In the genomic region with DNA sequence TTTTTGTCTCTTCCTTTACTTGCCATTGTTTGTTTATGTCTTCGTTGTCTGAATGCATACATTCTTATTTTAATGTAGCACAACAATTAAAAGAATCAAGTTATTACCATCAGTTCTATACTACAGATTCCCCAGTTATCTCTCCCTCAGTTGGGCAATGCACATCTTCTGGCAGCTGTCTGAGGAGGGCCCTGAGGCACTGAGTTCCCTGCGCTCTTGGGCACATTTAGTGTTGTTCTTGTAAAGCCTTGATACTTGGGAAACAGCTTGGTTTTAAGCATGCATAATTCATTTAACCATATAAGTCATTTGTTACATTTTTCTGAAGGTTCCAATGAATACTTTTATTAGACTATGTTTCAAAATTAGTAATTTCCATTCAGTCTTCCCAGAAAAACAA, we compare ENCODE assay signal across 31 cellular contexts.
DNase-seq lines count a peak whose midpoint lies in the region; ATAC-seq and TF ChIP-seq lines count a peak whose summit lies in the region.
"Had no signal": no experiment of that assay in that cellular context is flagged by ENCODE, and none has a peak within 500 bp of the region (broad histone marks: within the 10 kb centered on the region; RNA-seq: fewer than 3 reads in every experiment).

No MANE protein-coding gene starts in this region.

- H2BK120ac ChIP-seq in trophoblast cell (ENCODE audit: insufficient read depth, low read length, poor library complexity): no peak overlapping the region

- H4K12ac ChIP-seq in trophoblast cell (ENCODE audit: low read depth, low read length): no peak overlapping the region

- H3K9me3 ChIP-seq in SJCRH30 (replicated peaks) (no peaks in the 10 kb centered on the region; the same call in 1 of the 2 replicates), trophoblast cell (ENCODE audit: insufficient read depth, low read depth, low read length) (no peaks in the 10 kb centered on the region), HAP-1 (no peaks in the 10 kb centered on the region), esophagus squamous epithelium (peaks cover 0 to 8% (median 0%) of the 10 kb centered on the region in 3 donors)
- H3K9me3 ChIP-seq: A549, BE2C, Caco-2 had no signal

- peak overlapping the region; percentile 39 for H3K27ac ChIP-seq in SJCRH30
- no peak overlapping the region for H3K27ac ChIP-seq in trophoblast cell (ENCODE audit: low read depth, low read length)
- no peak overlapping the region for H3K27ac ChIP-seq in esophagus squamous epithelium
- H3K27ac ChIP-seq: 22Rv1; A549; BLaER1; BLaER1 treated with 17β-estradiol and CSF1 and Interleukin-3, amounts not matched to agents 10 nM and 100 nM; C4-2B had no signal

- no peak overlapping the region for H2BK5ac ChIP-seq in trophoblast cell (ENCODE audit: low read depth, low read length, poor library complexity)

- peaks cover 4% of the 10 kb centered on the region; the same call in 1 of the 2 replicates for H3K4me1 ChIP-seq in SJCRH30
- no peaks in the 10 kb centered on the region for H3K4me1 ChIP-seq in trophoblast cell (ENCODE audit: control insufficient read depth in 1 of 2, insufficient read depth in 2 of 2, low read length in 2 of 2)
- H3K4me1 ChIP-seq in HAP-1: no peaks in the 10 kb centered on the region
- H3K4me1 ChIP-seq in esophagus squamous epithelium: no peaks in the 10 kb centered on the region
- H3K4me1 ChIP-seq: A549; BE2C; BLaER1; BLaER1 treated with 17β-estradiol and CSF1 and Interleukin-3, amounts not matched to agents 10 nM and 100 nM; Caco-2 had no signal

- H2BK12ac ChIP-seq in trophoblast cell (ENCODE audit: low read length): no peak overlapping the region

- no peak overlapping the region for H3K9ac ChIP-seq in trophoblast cell (ENCODE audit: low read length)
- H3K9ac ChIP-seq: BLaER1; BLaER1 treated with 17β-estradiol and CSF1 and Interleukin-3, amounts not matched to agents 10 nM and 100 nM had no signal

- H3K23ac ChIP-seq in trophoblast cell (ENCODE audit: low read length): no peak overlapping the region

- H3K18ac ChIP-seq in trophoblast cell (ENCODE audit: low read length): no peak overlapping the region

- WGBS in trophoblast cell (ENCODE audit: extremely low coverage, insufficient coverage, insufficient read length): no CpG with 5 or more reads among the region's 2 CpGs
- WGBS in esophagus squamous epithelium, 2 donors: 73 to 76% methylated on average over 2 of the region's 2 CpGs

- H4K91ac ChIP-seq in trophoblast cell (ENCODE audit: low read depth, low read length): no peak overlapping the region

- H2AFZ ChIP-seq in trophoblast cell (ENCODE audit: insufficient read depth, low read length, poor library complexity): no peak overlapping the region

- no peak for TF ChIP-seq POLR2A in esophagus squamous epithelium (IDR thresholded peaks at IDR 0.05)

- no peak overlapping the region for H3K14ac ChIP-seq in trophoblast cell (ENCODE audit: low read length)

- no peak overlapping the region for H3K4me3 ChIP-seq in SJCRH30
- no peak overlapping the region for H3K4me3 ChIP-seq in trophoblast cell (ENCODE audit: low read depth, low read length)
- H3K4me3 ChIP-seq in HAP-1: no peak overlapping the region
- no peak overlapping the region for H3K4me3 ChIP-seq in esophagus squamous epithelium
- H3K4me3 ChIP-seq: A549; BLaER1; BLaER1 treated with 17β-estradiol and CSF1 and Interleukin-3, amounts not matched to agents 10 nM and 100 nM had no signal

- in situ Hi-C loops in HAP-1 (cut with MboI; ENCODE audit: low sequenced_read_pairs): no loop called here

- intact Hi-C loops in esophagus squamous epithelium (cut with DNase I): no loop called here

- H3K4me2 ChIP-seq in trophoblast cell (ENCODE audit: low read length): no peak overlapping the region
- H3K4me2 ChIP-seq: A549; BLaER1; BLaER1 treated with 17β-estradiol and CSF1 and Interleukin-3, amounts not matched to agents 10 nM and 100 nM had no signal

- no peak overlapping the region for H3K4ac ChIP-seq in trophoblast cell (ENCODE audit: low read depth, low read length)

- H3K79me1 ChIP-seq in trophoblast cell (ENCODE audit: low read length): no peaks in the 10 kb centered on the region

- no peak for TF ChIP-seq CTCF in esophagus squamous epithelium (IDR thresholded peaks at IDR 0.05)

- peak; percentile 51 to 74 for DNase-seq in SJCRH30
- DNase-seq in foreskin melanocyte: peak; percentile 30
- peak; percentile 63 to 76 for DNase-seq in trophoblast cell
- DNase-seq in HAP-1 (ENCODE audit: low spot score in 2 of 2): no peak
- no peak for DNase-seq in esophagus squamous epithelium (lab: John Stamatoyannopoulos, UW)
- DNase-seq: 8988T; ACHN; AML-193; BE2C; C1 segment of cervical spinal cord; Caco-2; Calu3; CD4-positive, alpha-beta memory T cell; CD4-positive, alpha-beta T cell; CD4-positive, CD25-positive, alpha-beta regulatory T cell; CD8-positive, alpha-beta memory T cell; CD8-positive, alpha-beta T cell; COR-L47; DMS 273 treated with DMSO at 0.1 percent for 48 hours; DMS153; DMS53; DMS79; DMS79 treated with DMSO at 0.1 percent for 48 hours; DND-41; EL had no signal

- ATAC-seq in HG03571 (IDR thresholded peaks at IDR 0.05; ENCODE audit: unreplicated experiment): no peak
- ATAC-seq: A549; CD8-positive, alpha-beta T cell had no signal

- H2AK5ac ChIP-seq in trophoblast cell (ENCODE audit: low read length): no peak overlapping the region

- no peaks in the 10 kb centered on the region for H3K79me2 ChIP-seq in trophoblast cell (ENCODE audit: control insufficient read depth, insufficient read depth, low read length, poor library complexity)

- no peak overlapping the region for H4K8ac ChIP-seq in trophoblast cell (ENCODE audit: low read depth, low read length)

- H3K27me3 ChIP-seq in SJCRH30 (no peaks in the 10 kb centered on the region), trophoblast cell (ENCODE audit: insufficient read depth, low read length) (no peaks in the 10 kb centered on the region), HAP-1 (ENCODE audit: low read depth) (no peaks in the 10 kb centered on the region), esophagus squamous epithelium (no peaks in the 10 kb centered on the region)
- H3K27me3 ChIP-seq: BE2C; BLaER1; BLaER1 treated with 17β-estradiol and CSF1 and Interleukin-3, amounts not matched to agents 10 nM and 100 nM had no signal

- H3K36me3 ChIP-seq in SJCRH30 (no peaks in the 10 kb centered on the region), trophoblast cell (ENCODE audit: control insufficient read depth in 1 of 2, insufficient read depth in 2 of 2, low read length in 2 of 2) (no peaks in the 10 kb centered on the region), HAP-1 (replicated peaks) (no peaks in the 10 kb centered on the region), esophagus squamous epithelium (no peaks in the 10 kb centered on the region)
- H3K36me3 ChIP-seq: BE2C; BLaER1; BLaER1 treated with 17β-estradiol and CSF1 and Interleukin-3, amounts not matched to agents 10 nM and 100 nM had no signal

Comparison
In these comparisons a context has a peak if more than half of its experiments do, and no peak if none do; other contexts are left out.
1. DNase-seq: peak in SJCRH30 (2 of 2), foreskin melanocyte (single experiment) and trophoblast cell (2 of 2); none in HAP-1 (0 of 2) and esophagus squamous epithelium (single experiment).